Comparison of ENCODE assay signal across 9 cellular contexts in genomic region chr19:17468302-17469091, GRCh38. TPM values are rescaled to one million over a fixed set of nuclear protein-coding genes. Genes with fewer than 3 reads are reported as not detected.
DNase-seq lines count a peak whose midpoint lies in the region; TF ChIP-seq lines count a peak whose summit lies in the region.
"Had no signal": no experiment of that assay in that cellular context is flagged by ENCODE, and none has a peak within 500 bp of the region (broad histone marks: within the 10 kb centered on the region; RNA-seq: fewer than 3 reads in every experiment).

No MANE protein-coding gene starts in this region.

- H3K27ac ChIP-seq in mammary epithelial cell (ENCODE audit: insufficient read depth, low read depth, low read length) = peak overlapping the region; percentile 83
- peak overlapping the region; percentile 96 for H3K27ac ChIP-seq in layer of hippocampus (ENCODE audit: low read depth, low read length)
- peak overlapping the region; percentile 83 for H3K27ac ChIP-seq in suprapubic skin

- peak overlapping the region; percentile 81 for H3K4me2 ChIP-seq in mammary epithelial cell (ENCODE audit: insufficient read depth, low read depth, low read length)

- CTCF ChIA-PET in mammary epithelial cell (lab: Charles Lee; ENCODE audit: low non-redundant PET) = interaction anchor here (0.6 kb wide), 1 partner anchor 18 kb away, joined by 6 read pairs; no protein-coding TSS in a partner anchor

- intact Hi-C loops in mammary epithelial cell (cut with micrococcal nuclease) = loop anchor here (1.0 kb wide), 2 partner anchors 40 to 87 kb away; partner anchors contain the start of gene COLGALT1

- H3K9me3 ChIP-seq in mammary epithelial cell (replicated peaks; ENCODE audit: insufficient read depth, low read length) = no peaks in the 10 kb centered on the region
- no peaks in the 10 kb centered on the region for H3K9me3 ChIP-seq in suprapubic skin

- DNase-seq in DMS53 (lab: John Stamatoyannopoulos, UW) = peak; percentile 37
- DNase-seq in DMS53 treated with DMSO at 0.1 percent for 48 hours (lab: John Stamatoyannopoulos, UW; ENCODE audit: unreplicated experiment) = no peak
- peak; percentile 30 for DNase-seq in mammary epithelial cell
- DNase-seq in suprapubic skin (ENCODE audit: low spot score in 2 of 2) = peak in 1 of 2 donors; percentile 87
- no peak for DNase-seq in kidney tubule cell (ENCODE audit: low spot score)
- no peak for DNase-seq in SKM-1 treated with dmso at 0.1 percent for 144 hours (lab: John Stamatoyannopoulos, UW; ENCODE audit: unreplicated experiment)
- DNase-seq in NAMALWA (ENCODE audit: low spot score) = no peak

- WGBS in mammary epithelial cell (ENCODE audit: low coverage, missing lambda C conversion rate) = 19% methylated on average over 22 of the region's 25 CpGs
- WGBS in suprapubic skin = 35% methylated on average over 24 of the region's 25 CpGs

- peak overlapping the region; percentile 66 for H3K9ac ChIP-seq in mammary epithelial cell (ENCODE audit: insufficient read depth, low read length)

- TF ChIP-seq EP300 in suprapubic skin (IDR thresholded peaks at IDR 0.05) = no peak

- H3K4me3 ChIP-seq in mammary epithelial cell (replicated peaks in 1 of 3; ENCODE audit: insufficient read depth in 1 of 3, low read depth in 2 of 3, low read length in 3 of 3) (peak overlapping the region; percentile 41 to 71 (median 50)), suprapubic skin (peak overlapping the region; percentile 74)

- H4K20me1 ChIP-seq in mammary epithelial cell (ENCODE audit: insufficient read depth, low read length) = no peaks in the 10 kb centered on the region

- peaks cover 29% of the 10 kb centered on the region for H3K79me2 ChIP-seq in mammary epithelial cell (ENCODE audit: insufficient read depth, low read length)

- BruUV-seq in mammary epithelial cell (replicated peaks; lab: Mats Ljungman, UMichigan) = no TSS peak

- TF ChIP-seq CTCF in mammary epithelial cell (conservative IDR thresholded peaks at IDR 0.05 in 1 of 2, IDR thresholded peaks at IDR 0.05 in 1 of 2; ENCODE audit: extremely low read depth in 1 of 2, insufficient read depth in 1 of 2, low read depth in 1 of 2, low read length in 2 of 2) = no peak
- no peak for TF ChIP-seq CTCF in suprapubic skin (IDR thresholded peaks at IDR 0.05)

- dilution Hi-C loops in mammary epithelial cell (cut with HindIII; ENCODE audit: low sequenced_read_pairs) = no loop called here

- in situ Hi-C loops in mammary epithelial cell (cut with MboI; ENCODE audit: low sequenced_read_pairs in 2 of 2) = loop anchor here in 1 of 2 donors (5.0 kb wide), 1 partner anchor 71 kb away; no protein-coding TSS in a partner anchor

- H3K27me3 ChIP-seq in mammary epithelial cell (ENCODE audit: insufficient read depth, low read length) (no peaks in the 10 kb centered on the region), layer of hippocampus (ENCODE audit: control insufficient read depth, insufficient read depth, low read length) (no peaks in the 10 kb centered on the region), suprapubic skin (no peaks in the 10 kb centered on the region)

- H2AFZ ChIP-seq in mammary epithelial cell (ENCODE audit: low read depth, low read length) = peak overlapping the region; percentile 89

- TF ChIP-seq POLR2A in suprapubic skin (IDR thresholded peaks at IDR 0.05) = no peak

- H3K4me1 ChIP-seq in mammary epithelial cell (ENCODE audit: insufficient read depth, low read length) (peaks cover 15% of the 10 kb centered on the region), suprapubic skin (peaks cover 43% of the 10 kb centered on the region)

- H3K36me3 ChIP-seq in mammary epithelial cell (ENCODE audit: insufficient read depth, low read length) (no peaks in the 10 kb centered on the region), suprapubic skin (no peaks in the 10 kb centered on the region)

RNA-seq across cellular contexts. Expression of gene SLC27A1, which starts 1.8 kb away (rescaled TPM):
- total RNA-seq in mammary epithelial cell (10 to 100 TPM; 42.2 to 90.4 TPM), suprapubic skin (10 to 100 TPM; 25.3 to 53.4 (median 39.5) TPM)
- polyA plus RNA-seq in mammary epithelial cell = 17.1 TPM
- polyA minus RNA-seq in mammary epithelial cell = 13.5 TPM

RNA-seq across cellular contexts. Expression of gene NXNL1, which starts 7.8 kb away (rescaled TPM):
- not detected for total RNA-seq in mammary epithelial cell
- not detected for polyA plus RNA-seq in mammary epithelial cell
- not detected for polyA minus RNA-seq in mammary epithelial cell
- not detected for total RNA-seq in suprapubic skin
- polyA plus RNA-seq: neural cell had no signal

RNA-seq across cellular contexts. Expression of gene TMEM221, which starts 20.0 kb away (rescaled TPM):
- 1 to 10 TPM in 1 of 2 donors, under 1 TPM in 1; 0.17 to 1.4 TPM for total RNA-seq in mammary epithelial cell
- 0.35 TPM for polyA plus RNA-seq in mammary epithelial cell
- 2.2 TPM for polyA minus RNA-seq in mammary epithelial cell
- total RNA-seq in suprapubic skin = 1 to 10 TPM in 1 of 4 donors, under 1 TPM in 2, not detected in 1; 0.39 to 1.2 (median 0.68) TPM
- polyA plus RNA-seq: neural cell had no signal

RNA-seq across cellular contexts. Expression of gene PGLS, which starts 43.0 kb away (rescaled TPM):
- total RNA-seq in mammary epithelial cell (100 to 1,000 TPM in 1 of 2 donors, 10 to 100 TPM in 1; 57.2 to 101 TPM), suprapubic skin (100 to 1,000 TPM in 1 of 4 donors, 10 to 100 TPM in 3; 58.0 to 108 (median 92.9) TPM)
- 56.6 TPM for polyA plus RNA-seq in mammary epithelial cell
- 68.2 TPM for polyA minus RNA-seq in mammary epithelial cell

RNA-seq across cellular contexts. Expression of gene MVB12A, which starts 48.6 kb away (rescaled TPM):
- total RNA-seq in mammary epithelial cell (10 to 100 TPM; 32.2 to 50.1 TPM), suprapubic skin (10 to 100 TPM; 44.2 to 71.3 (median 60.5) TPM)
- polyA plus RNA-seq in mammary epithelial cell = 57.2 TPM
- polyA minus RNA-seq in mammary epithelial cell = 35.2 TPM

Comparison
In these comparisons a context has a peak if more than half of its experiments do, and no peak if none do; other contexts are left out.
1. DNase-seq: peak in DMS53 (single experiment) and mammary epithelial cell (single experiment); none in DMS53 treated with DMSO at 0.1 percent for 48 hours (single experiment), kidney tubule cell (single experiment), SKM-1 treated with dmso at 0.1 percent for 144 hours (single experiment) and NAMALWA (single experiment).
2. Peak in every context shown above with its lines, with median percentiles within 50 percentile points of each other: H3K27ac ChIP-seq.